ENCODE assay signal across 8 cellular contexts in genomic region chr19:55675661-55676354, GRCh38.
DNase-seq lines count a peak whose midpoint lies in the region; ATAC-seq and TF ChIP-seq lines count a peak whose summit lies in the region.

No MANE protein-coding gene starts in this region.

- H2AFZ ChIP-seq in ACC112 (ENCODE audit: low read length, unreplicated experiment) (peak overlapping the region; percentile 85), KMS-11 (ENCODE audit: low read depth) (peak overlapping the region; percentile 60)

- H3K27ac ChIP-seq in ACC112 (ENCODE audit: low read depth, low read length) (peak overlapping the region; percentile 63), KMS-11 (peak overlapping the region; percentile 77), caudate nucleus (ENCODE audit: low read depth, low read length) (peak overlapping the region; percentile 82)

- H3K79me2 ChIP-seq in ACC112 (ENCODE audit: control insufficient read depth, insufficient read depth, low read length, unreplicated experiment) (peaks cover 65% of the 10 kb centered on the region), KMS-11 (ENCODE audit: insufficient read depth, low read depth) (peaks cover 80% of the 10 kb centered on the region)

- H3K4me1 ChIP-seq in ACC112 (ENCODE audit: control insufficient read depth, insufficient read depth, low read length, unreplicated experiment) (peaks cover 49% of the 10 kb centered on the region), KMS-11 (ENCODE audit: low read depth, poor library complexity, severe bottlenecking) (peaks cover 28% of the 10 kb centered on the region), mucosa of stomach (ENCODE audit: control insufficient read depth, insufficient read depth, low read length) (peaks cover 42% of the 10 kb centered on the region)

- peak overlapping the region; percentile 74 for H3K4me2 ChIP-seq in KMS-11

- H3K4me3 ChIP-seq in ACC112 (ENCODE audit: low read depth, low read length) = peak overlapping the region; percentile 98
- no peak overlapping the region for H3K4me3 ChIP-seq in KMS-11 (IDR thresholded peaks at IDR 0.05; ENCODE audit: insufficient read depth, low read depth, low read length)
- H3K4me3 ChIP-seq in mucosa of stomach (ENCODE audit: low read length) = peak overlapping the region; percentile 96

- no peak for TF ChIP-seq CTCF in KMS-11 (conservative IDR thresholded peaks at IDR 0.05; ENCODE audit: low read depth, low read length)

- H3K36me3 ChIP-seq in ACC112 (ENCODE audit: insufficient read depth, low read length) (peaks cover 5% of the 10 kb centered on the region; the same call in 1 of the 2 replicates), KMS-11 (ENCODE audit: insufficient read depth) (no peaks in the 10 kb centered on the region; the same call in 1 of the 2 replicates), mucosa of stomach (ENCODE audit: control insufficient read depth, insufficient read depth, low read length) (peaks cover 23% of the 10 kb centered on the region)

- H3K9me3 ChIP-seq in mucosa of stomach (ENCODE audit: control insufficient read depth, low read length) = no peaks in the 10 kb centered on the region

- DNase-seq in caudate nucleus (lab: John Stamatoyannopoulos, UW) (no peak), NCI-H526 (lab: John Stamatoyannopoulos, UW) (no peak), NCI-H2107 (lab: John Stamatoyannopoulos, UW) (no peak), NCI-H2029 (lab: John Stamatoyannopoulos, UW) (no peak)

- ATAC-seq in HG03439 (IDR thresholded peaks at IDR 0.05; ENCODE audit: unreplicated experiment) = no peak

- H3K9ac ChIP-seq in KMS-11 (peak overlapping the region; percentile 93), mucosa of stomach (ENCODE audit: low read length) (peak overlapping the region; percentile 91)

- no peaks in the 10 kb centered on the region for H3K27me3 ChIP-seq in ACC112 (ENCODE audit: insufficient read depth, low read length)
- H3K27me3 ChIP-seq in KMS-11 (ENCODE audit: insufficient read depth, low read depth) = no peaks in the 10 kb centered on the region
- no peaks in the 10 kb centered on the region for H3K27me3 ChIP-seq in mucosa of stomach (ENCODE audit: control insufficient read depth, insufficient read depth, low read length)

- H4K20me1 ChIP-seq in KMS-11 (ENCODE audit: insufficient read depth) = 0 out of 2 replicates have a peak, but pooled peaks cover 7% of the 10 kb centered on the region
